ENCODE assay signal across 8 cellular contexts in the genomic region with DNA sequence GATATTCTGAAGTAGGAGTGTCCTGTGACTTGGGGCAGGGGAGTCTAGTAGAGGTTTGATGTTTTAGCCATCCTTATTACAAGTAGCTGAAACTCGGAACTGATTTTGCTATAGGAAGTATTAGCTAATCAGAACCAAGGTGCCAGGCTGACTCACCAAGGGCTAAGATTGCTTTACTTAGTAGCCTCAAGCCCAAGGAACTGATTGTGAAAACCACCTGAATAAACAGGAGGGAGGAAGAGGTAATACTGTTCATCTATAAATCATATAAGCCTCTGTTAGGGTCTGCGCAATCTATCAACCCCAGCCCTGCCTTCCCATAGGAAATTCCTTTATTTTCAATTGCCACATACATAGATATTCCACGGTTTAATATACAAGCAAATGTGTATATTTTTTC. TPM values are rescaled to one million over a fixed set of nuclear protein-coding genes. Genes with fewer than 3 reads are reported as not detected.
DNase-seq lines count a peak whose midpoint lies in the region; ATAC-seq and TF ChIP-seq lines count a peak whose summit lies in the region.

No MANE protein-coding gene starts in this region.

- DNase-seq in AG08395 (ENCODE audit: low spot score) (peak; percentile 31), astrocyte of the hippocampus (ENCODE audit: low read depth, low spot score) (peak; percentile 51), KBM-7 (no peak)
- DNase-seq in stimulated activated CD4-positive, alpha-beta T cell treated with anti-CD3 and anti-CD28 coated beads, Interleukin-2, amount 100 ng/mL, for 24 hours: no peak

- peak overlapping the region; percentile 78 for H3K27ac ChIP-seq in KMS-11
- peak overlapping the region; percentile 92 for H3K27ac ChIP-seq in mesodermal cell (ENCODE audit: low read depth, low read length, severe bottlenecking)

- H3K4me3 ChIP-seq in KMS-11 (IDR thresholded peaks at IDR 0.05; ENCODE audit: insufficient read depth, low read depth, low read length) (no peak overlapping the region), mesodermal cell (ENCODE audit: extremely low read depth, insufficient read depth, low read length, poor library complexity, severe bottlenecking) (no peak overlapping the region)

- H3K4me2 ChIP-seq in KMS-11: peak overlapping the region; percentile 85

- H3K36me3 ChIP-seq in KMS-11 (ENCODE audit: insufficient read depth): peaks cover 35% of the 10 kb centered on the region
- peaks cover 97% of the 10 kb centered on the region for H3K36me3 ChIP-seq in mesodermal cell (ENCODE audit: control insufficient read depth, insufficient read depth, low read length)

- in situ Hi-C loops in KBM-7 (cut with MboI; ENCODE audit: low pct_unique_long_range_greater_than_20kb, low sequenced_read_pairs): no loop called here

- peaks cover 55% of the 10 kb centered on the region for H3K79me2 ChIP-seq in KMS-11 (ENCODE audit: insufficient read depth, low read depth)

- H3K4me1 ChIP-seq in KMS-11 (ENCODE audit: low read depth, poor library complexity, severe bottlenecking) (peaks cover 96% of the 10 kb centered on the region), mesodermal cell (ENCODE audit: control insufficient read depth, insufficient read depth, low read length, poor library complexity, severe bottlenecking) (peaks cover 35% of the 10 kb centered on the region)

- H4K20me1 ChIP-seq in KMS-11 (ENCODE audit: insufficient read depth): no peaks in the 10 kb centered on the region

- no peak for TF ChIP-seq CTCF in KMS-11 (conservative IDR thresholded peaks at IDR 0.05; ENCODE audit: low read depth, low read length)

- H3K27me3 ChIP-seq in KMS-11 (ENCODE audit: insufficient read depth, low read depth): no peaks in the 10 kb centered on the region

- H2AFZ ChIP-seq in KMS-11 (ENCODE audit: low read depth): no peak overlapping the region

- peak overlapping the region; percentile 34 for H3K9ac ChIP-seq in KMS-11

- ATAC-seq in HG02973 (IDR thresholded peaks at IDR 0.05; ENCODE audit: unreplicated experiment) (no peak), HG02571 (IDR thresholded peaks at IDR 0.05; ENCODE audit: unreplicated experiment) (no peak)

- WGBS in mesodermal cell (ENCODE audit: insufficient coverage in 2 of 2), 2 experiments: 92% methylated on average over 2 of the region's 3 CpGs; no CpG with 5 or more reads in 1 of the 2 experiments

- H3K9me3 ChIP-seq in mesodermal cell (ENCODE audit: control insufficient read depth, low read length): no peaks in the 10 kb centered on the region

RNA-seq across cellular contexts. Expression of a gene that starts 54.4 kb away (rescaled TPM):
- polyA plus RNA-seq in mesodermal cell (2013, experiment 1 of 2): 1,889 TPM
- polyA plus RNA-seq in mesodermal cell (2013, experiment 2 of 2): 1,868 TPM

RNA-seq across cellular contexts. Expression of a gene that starts 56.2 kb away (rescaled TPM):
- polyA plus RNA-seq in mesodermal cell (2013, experiment 1 of 2): 2.2 TPM
- polyA plus RNA-seq in mesodermal cell (2013, experiment 2 of 2): 2.0 TPM

Comparison
In these comparisons a context has a peak if more than half of its experiments do, and no peak if none do; other contexts are left out.
1. DNase-seq: peak in AG08395 (single experiment) and astrocyte of the hippocampus (single experiment); none in stimulated activated CD4-positive, alpha-beta T cell treated with anti-CD3 and anti-CD28 coated beads, Interleukin-2, amount 100 ng/mL, for 24 hours (0 of 2) and KBM-7 (single experiment).